In the genomic region with DNA sequence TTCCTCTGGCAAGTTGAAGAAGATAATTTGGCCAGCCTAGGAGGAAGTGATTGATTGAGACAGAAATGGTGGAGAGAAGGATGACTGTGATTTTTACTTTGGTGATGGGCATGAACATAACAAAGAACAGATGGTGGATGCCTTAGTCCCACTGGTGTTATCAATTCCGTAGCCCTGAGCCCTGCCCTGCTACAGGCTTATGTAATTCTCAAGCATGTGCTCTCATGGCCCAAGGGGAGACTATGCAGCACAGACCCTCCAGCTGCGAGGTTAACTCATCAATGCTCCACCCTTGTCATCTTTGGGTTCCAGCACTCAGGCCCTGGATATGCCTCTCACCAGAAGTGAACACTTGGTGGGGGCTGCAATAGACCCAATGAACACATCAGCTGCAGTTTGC, we compare ENCODE assay signal across 14 cellular contexts.
DNase-seq lines count a peak whose midpoint lies in the region; ATAC-seq, FAIRE-seq and TF ChIP-seq lines count a peak whose summit lies in the region.
"Had no signal": no experiment of that assay in that cellular context is flagged by ENCODE, and none has a peak within 500 bp of the region (broad histone marks: within the 10 kb centered on the region; RNA-seq: fewer than 3 reads in every experiment).

No MANE protein-coding gene starts in this region.

- peaks cover 3% of the 10 kb centered on the region for H3K36me3 Mint-ChIP-seq in activated CD4-positive, alpha-beta T cell treated with anti-CD3 and anti-CD28 coated beads for 36 hours (ENCODE audit: low read depth)

- no peak overlapping the region for H2AK5ac ChIP-seq in H1 (ENCODE audit: low read depth, low read length)

- H3K18ac ChIP-seq in H1 (ENCODE audit: extremely low read depth, low read length), result no peak overlapping the region

- H2BK20ac ChIP-seq in H1 (ENCODE audit: low read length), result no peak overlapping the region

- intact Hi-C loops in activated CD4-positive, alpha-beta T cell treated with anti-CD3 and anti-CD28 coated beads for 36 hours (cut with DNase I, micrococcal nuclease), result loop anchor here in 1 of 2 experiments (2.0 kb wide), 1 partner anchor 19 kb away; no protein-coding TSS in a partner anchor
- intact Hi-C loops in OCI-LY7 (cut with micrococcal nuclease; ENCODE audit: unreplicated experiment), result loop anchor here (1.0 kb wide), 1 partner anchor 125 kb away; the partner anchor contains the start of gene LRRC8C

- no peak for TF ChIP-seq CTCF in OCI-LY7 (conservative IDR thresholded peaks at IDR 0.05; ENCODE audit: low read length)
- no peak for TF ChIP-seq CTCF in H1 (IDR thresholded peaks at IDR 0.05; ENCODE audit: control extremely low read depth in 1 of 3, insufficient read depth in 1 of 3, low read depth in 1 of 3, low read length in 3 of 3)

- H3K4ac ChIP-seq in H1 (replicated peaks; ENCODE audit: insufficient read length, low read depth, low read length), result no peak overlapping the region

- H3K4me1 Mint-ChIP-seq in activated CD4-positive, alpha-beta T cell treated with anti-CD3 and anti-CD28 coated beads for 36 hours, result peaks cover 86% of the 10 kb centered on the region

- H3K4me3 ChIP-seq in OCI-LY7 (ENCODE audit: low read depth, low read length, poor library complexity, severe bottlenecking) (peak overlapping the region; percentile 25), H1 (ENCODE audit: extremely low read depth in 1 of 4, insufficient read depth in 2 of 4, low read depth in 3 of 4, low read length in 4 of 4) (no peak overlapping the region), skin epidermis (no peak overlapping the region)
- H3K4me3 ChIP-seq: body of pancreas had no signal

- H3K27me3 Mint-ChIP-seq in activated CD4-positive, alpha-beta T cell treated with anti-CD3 and anti-CD28 coated beads for 36 hours, result no peaks in the 10 kb centered on the region

- 96% methylated on average over 2 of the region's 2 CpGs; no CpG with 5 or more reads in 1 of the 2 experiments for WGBS in H1 (ENCODE audit: extremely low coverage in 1 of 2, insufficient coverage in 1 of 2, insufficient read length in 1 of 2, insufficient replicate concordance in 2 of 2, low coverage in 1 of 2, low lambda C conversion rate in 2 of 2, missing lambda C conversion rate in 1 of 2), 2 experiments

- H2AFZ ChIP-seq in OCI-LY7 (ENCODE audit: low read length), result peak overlapping the region; percentile 100
- H2AFZ ChIP-seq in H1 (ENCODE audit: low read length), result peak overlapping the region; percentile 36; the same call in 1 of the 2 replicates

- H3K27ac ChIP-seq in OCI-LY7 (ENCODE audit: low read depth, low read length, poor library complexity, severe bottlenecking) (peak overlapping the region; percentile 18), H1 (ENCODE audit: low read depth, low read length) (no peak overlapping the region), skin epidermis (peak overlapping the region in 15 of 21 experiments; percentile 4 to 92 (median 63))

- no TSS peak for BruUV-seq in OCI-LY7 (replicated peaks; lab: Mats Ljungman, UMichigan)

- TF ChIP-seq RAD21 in H1 (IDR thresholded peaks at IDR 0.05 in 1 of 2, conservative IDR thresholded peaks at IDR 0.05 in 1 of 2; ENCODE audit: low read depth in 2 of 2, low read length in 2 of 2), result no peak

- no peak overlapping the region for H2BK5ac ChIP-seq in H1 (ENCODE audit: low read depth, low read length)

- H3K79me1 ChIP-seq in H1 (ENCODE audit: low read depth, low read length), result no peaks in the 10 kb centered on the region

- H3K23ac ChIP-seq in H1 (ENCODE audit: insufficient read length), result no peak overlapping the region

- no peak for TF ChIP-seq EP300 in H1 (IDR thresholded peaks at IDR 0.05; ENCODE audit: borderline replicate concordance in 1 of 2, low read depth in 2 of 2, low read length in 2 of 2)

- FAIRE-seq in H1 (lab: Jason Lieb, UNC), result no peak
- FAIRE-seq: kidney had no signal

- no peak overlapping the region for H3K14ac ChIP-seq in H1 (ENCODE audit: insufficient read length)

- no peak overlapping the region for H4K5ac ChIP-seq in H1 (ENCODE audit: insufficient read length, low read depth, low read length)

- peaks cover under 1% of the 10 kb centered on the region; the same call in 1 of the 2 replicates for H3K23me2 ChIP-seq in H1 (ENCODE audit: low read depth, low read length)

- no peak overlapping the region for H2BK12ac ChIP-seq in H1 (ENCODE audit: low read depth, low read length)

- H3K9me3 ChIP-seq in OCI-LY7 (ENCODE audit: low read length), result no peaks in the 10 kb centered on the region
- H3K9me3 ChIP-seq in H1 (ENCODE audit: insufficient read depth in 2 of 2, low read depth in 1 of 2, low read length in 1 of 2), result no peaks in the 10 kb centered on the region
- H3K9me3 ChIP-seq: body of pancreas had no signal

- H3K4me3 Mint-ChIP-seq in activated CD4-positive, alpha-beta T cell treated with anti-CD3 and anti-CD28 coated beads for 36 hours, result peak overlapping the region; percentile 54

- H3K56ac ChIP-seq in H1 (replicated peaks; ENCODE audit: insufficient read length, low read depth, low read length), result no peak overlapping the region

- no peaks in the 10 kb centered on the region for H3K9me2 ChIP-seq in OCI-LY7 (ENCODE audit: insufficient read depth, low read length)

- H3K27ac Mint-ChIP-seq in activated CD4-positive, alpha-beta T cell treated with anti-CD3 and anti-CD28 coated beads for 36 hours, result peak overlapping the region; percentile 85
- H3K27ac Mint-ChIP-seq: progenitor cell of endocrine pancreas had no signal

- no peaks in the 10 kb centered on the region for H3K36me3 ChIP-seq in OCI-LY7 (ENCODE audit: insufficient read depth, low read length)
- no peaks in the 10 kb centered on the region for H3K36me3 ChIP-seq in H1 (ENCODE audit: control insufficient read depth in 2 of 4, insufficient read depth in 4 of 4, low read length in 3 of 4)

- H4K91ac ChIP-seq in H1 (replicated peaks; ENCODE audit: insufficient read length, low read length), result no peak overlapping the region

- peaks cover 0 to 9% (median 9%) of the 10 kb centered on the region in 4 experiments; a peak in 4 of 7 replicates for H3K27me3 ChIP-seq in H1 (replicated peaks in 1 of 4; ENCODE audit: control insufficient read depth in 3 of 4, extremely low read depth in 1 of 4, insufficient read depth in 3 of 4, low read length in 3 of 4)
- H3K27me3 ChIP-seq: body of pancreas had no signal

- no peak for DNase-seq in activated CD4-positive, alpha-beta T cell treated with anti-CD3 and anti-CD28 coated beads for 36 hours
- no peak for DNase-seq in activated CD4-positive, alpha-beta T cell treated with anti-CD3 and anti-CD28 coated beads, Interleukin-2, amount 50 U/mL, for 48 hours
- DNase-seq in OCI-LY7 (ENCODE audit: low spot score), result no peak
- no peak for DNase-seq in H1 (ENCODE audit: low read depth in 1 of 2, low spot score in 2 of 2)
- no peak for DNase-seq in stimulated activated CD4-positive, alpha-beta T cell treated with anti-CD3 and anti-CD28 coated beads, Interleukin-15, amount 100 ng/mL, for 24 hours
- DNase-seq in stimulated activated CD8-positive, alpha-beta memory T cell treated with anti-CD3 and anti-CD28 coated beads, Interleukin-4, amount 100 ng/mL, for 48 hours, result no peak
- DNase-seq in dermis blood vessel endothelial cell, result no peak
- DNase-seq: activated CD4-positive, alpha-beta T cell treated with anti-CD3 and anti-CD28 coated beads for 1 hour; NCI-H1694 had no signal

- no peak overlapping the region for H4K8ac ChIP-seq in H1 (ENCODE audit: extremely low read depth, insufficient read depth, low read length)

- ATAC-seq in activated CD4-positive, alpha-beta T cell treated with anti-CD3 and anti-CD28 coated beads for 36 hours, result no peak
- ATAC-seq: body of pancreas, Panc1 had no signal

- H2BK15ac ChIP-seq in H1 (ENCODE audit: low read length), result no peak overlapping the region

- CTCF ChIA-PET in activated CD4-positive, alpha-beta T cell treated with anti-CD3 and anti-CD28 coated beads for 36 hours (lab: Charles Lee), result interaction anchor here (0.6 to 2.2 kb wide), 6 partner anchors 17 to 155 kb away, joined by 3 to 6 read pairs (median 4); no protein-coding TSS in a partner anchor
- CTCF ChIA-PET in OCI-LY7 (lab: Charles Lee; ENCODE audit: unreplicated experiment), result no interaction called here
- CTCF ChIA-PET in H1 (lab: Charles Lee; ENCODE audit: partially characterized antibody), result interaction anchor here (0.7 to 1.4 kb wide), 4 partner anchors 8 to 394 kb away, joined by 3 to 4 read pairs (median 3); partner anchors contain the start of gene GBP6

- H4K20me1 ChIP-seq in OCI-LY7 (ENCODE audit: insufficient read depth, low read length) (no peaks in the 10 kb centered on the region), H1 (replicated peaks in 1 of 2; ENCODE audit: control insufficient read depth in 1 of 2, insufficient read depth in 2 of 2, low read length in 2 of 2) (peaks cover 0 to 2% of the 10 kb centered on the region in 2 experiments)

- H2BK120ac ChIP-seq in H1 (replicated peaks; ENCODE audit: low read depth, low read length), result no peak overlapping the region

- TF ChIP-seq POLR2A in H1 (IDR thresholded peaks at IDR 0.05; ENCODE audit: control extremely low read depth in 1 of 2, low read depth in 2 of 2, low read length in 2 of 2), result no peak

- POLR2A ChIA-PET in activated CD4-positive, alpha-beta T cell treated with anti-CD3 and anti-CD28 coated beads for 36 hours (lab: Charles Lee), result interaction anchor here (0.6 kb wide), 1 partner anchor 11 kb away, joined by 3 read pairs; no protein-coding TSS in a partner anchor
- POLR2A ChIA-PET in OCI-LY7 (lab: Charles Lee), result interaction anchor here (0.7 to 10.1 kb wide), 4 partner anchors 35 to 128 kb away, joined by 3 to 90 read pairs (median 8); partner anchors contain the start of gene LRRC8C
- POLR2A ChIA-PET in H1 (lab: Charles Lee; ENCODE audit: partially characterized antibody), result interaction anchor here (0.6 kb wide), 1 partner anchor 37 kb away, joined by 3 read pairs; no protein-coding TSS in a partner anchor

- H3K4me2 ChIP-seq in OCI-LY7 (ENCODE audit: low read length) (peak overlapping the region; percentile 69), H1 (ENCODE audit: insufficient read depth in 1 of 2, low read depth in 2 of 2, low read length in 2 of 2) (no peak overlapping the region)

- H3K9me3 Mint-ChIP-seq in activated CD4-positive, alpha-beta T cell treated with anti-CD3 and anti-CD28 coated beads for 36 hours (ENCODE audit: low read depth), result no peaks in the 10 kb centered on the region

- H3K79me2 ChIP-seq in OCI-LY7 (ENCODE audit: insufficient read depth, low read depth, low read length) (no peaks in the 10 kb centered on the region), H1 (ENCODE audit: control insufficient read depth in 1 of 2, insufficient read depth in 2 of 2, low read length in 2 of 2) (no peaks in the 10 kb centered on the region)

- peaks cover 22% of the 10 kb centered on the region for H3K4me1 ChIP-seq in OCI-LY7 (ENCODE audit: insufficient read depth, low read length, poor library complexity, severe bottlenecking)
- H3K4me1 ChIP-seq in H1 (replicated peaks in 1 of 4; ENCODE audit: control insufficient read depth in 3 of 4, insufficient read depth in 4 of 4, low read length in 3 of 4), result peaks cover 0 to 3% (median 2%) of the 10 kb centered on the region in 4 experiments; a peak in 2 of 7 replicates

- H3K9ac ChIP-seq in H1 (replicated peaks in 1 of 4; ENCODE audit: extremely low read depth in 1 of 4, low read depth in 3 of 4, low read length in 3 of 4), result no peak overlapping the region

TF ChIP-seq in H1, 55 proteins besides CTCF, POLR2A, EP300 and RAD21 (continues in another document):
- TF ChIP-seq SP1 (IDR thresholded peaks at IDR 0.05; ENCODE audit: low read depth, low read length), result no peak
- no peak for TF ChIP-seq KDM4A (IDR thresholded peaks at IDR 0.05; ENCODE audit: low read depth, low read length, severe bottlenecking)
